In the genomic region with DNA sequence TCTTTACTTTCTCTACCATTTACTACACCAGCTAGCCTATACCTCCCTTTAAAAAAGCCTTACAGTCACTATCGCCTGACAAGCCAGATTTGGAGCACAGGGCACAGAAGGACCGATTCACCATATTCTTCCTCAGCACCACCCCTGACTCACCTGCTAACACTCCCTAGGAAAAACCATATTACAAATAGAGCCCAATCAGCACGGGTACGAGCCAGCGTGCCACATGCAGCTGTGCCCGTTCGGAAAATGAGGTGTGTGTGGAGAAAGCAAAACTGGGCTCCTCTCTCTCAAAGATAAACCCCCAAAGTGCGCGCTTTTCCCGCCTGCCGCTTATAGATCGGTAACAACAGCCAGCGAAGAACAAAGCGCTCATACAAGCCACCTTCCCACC, we compare ENCODE assay signal across 1 cellular context.
TF ChIP-seq lines count a peak whose summit lies in the region.

No MANE protein-coding gene starts in this region.

TF ChIP-seq in HCT116, 20 proteins besides CTCF, POLR2A, EP300 and RAD21 (continued from another document):
- TF ChIP-seq, protein P1, sequence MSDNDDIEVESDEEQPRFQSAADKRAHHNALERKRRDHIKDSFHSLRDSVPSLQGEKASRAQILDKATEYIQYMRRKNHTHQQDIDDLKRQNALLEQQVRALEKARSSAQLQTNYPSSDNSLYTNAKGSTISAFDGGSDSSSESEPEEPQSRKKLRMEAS (IDR thresholded peaks at IDR 0.05) = no peak
- TF ChIP-seq EGR1 (IDR thresholded peaks at IDR 0.05; ENCODE audit: low read depth) (no peak), FOSL1 (IDR thresholded peaks at IDR 0.05; ENCODE audit: low read depth) (no peak), SP1 (IDR thresholded peaks at IDR 0.05; ENCODE audit: low read depth) (no peak), EZH2phosphoT487 (IDR thresholded peaks at IDR 0.05; ENCODE audit: borderline replicate concordance) (no peak), CBX3 (IDR thresholded peaks at IDR 0.05; ENCODE audit: low read depth) (no peak), CEBPB (IDR thresholded peaks at IDR 0.05; ENCODE audit: low read depth) (no peak)
- TF ChIP-seq, protein P2, sequence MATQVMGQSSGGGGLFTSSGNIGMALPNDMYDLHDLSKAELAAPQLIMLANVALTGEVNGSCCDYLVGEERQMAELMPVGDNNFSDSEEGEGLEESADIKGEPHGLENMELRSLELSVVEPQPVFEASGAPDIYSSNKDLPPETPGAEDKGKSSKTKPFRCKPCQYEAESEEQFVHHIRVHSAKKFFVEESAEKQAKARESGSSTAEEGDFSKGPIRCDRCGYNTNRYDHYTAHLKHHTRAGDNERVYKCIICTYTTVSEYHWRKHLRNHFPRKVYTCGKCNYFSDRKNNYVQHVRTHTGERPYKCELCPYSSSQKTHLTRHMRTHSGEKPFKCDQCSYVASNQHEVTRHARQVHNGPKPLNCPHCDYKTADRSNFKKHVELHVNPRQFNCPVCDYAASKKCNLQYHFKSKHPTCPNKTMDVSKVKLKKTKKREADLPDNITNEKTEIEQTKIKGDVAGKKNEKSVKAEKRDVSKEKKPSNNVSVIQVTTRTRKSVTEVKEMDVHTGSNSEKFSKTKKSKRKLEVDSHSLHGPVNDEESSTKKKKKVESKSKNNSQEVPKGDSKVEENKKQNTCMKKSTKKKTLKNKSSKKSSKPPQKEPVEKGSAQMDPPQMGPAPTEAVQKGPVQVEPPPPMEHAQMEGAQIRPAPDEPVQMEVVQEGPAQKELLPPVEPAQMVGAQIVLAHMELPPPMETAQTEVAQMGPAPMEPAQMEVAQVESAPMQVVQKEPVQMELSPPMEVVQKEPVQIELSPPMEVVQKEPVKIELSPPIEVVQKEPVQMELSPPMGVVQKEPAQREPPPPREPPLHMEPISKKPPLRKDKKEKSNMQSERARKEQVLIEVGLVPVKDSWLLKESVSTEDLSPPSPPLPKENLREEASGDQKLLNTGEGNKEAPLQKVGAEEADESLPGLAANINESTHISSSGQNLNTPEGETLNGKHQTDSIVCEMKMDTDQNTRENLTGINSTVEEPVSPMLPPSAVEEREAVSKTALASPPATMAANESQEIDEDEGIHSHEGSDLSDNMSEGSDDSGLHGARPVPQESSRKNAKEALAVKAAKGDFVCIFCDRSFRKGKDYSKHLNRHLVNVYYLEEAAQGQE (IDR thresholded peaks at IDR 0.05; ENCODE audit: low read depth) = no peak
- TF ChIP-seq, protein P3, sequence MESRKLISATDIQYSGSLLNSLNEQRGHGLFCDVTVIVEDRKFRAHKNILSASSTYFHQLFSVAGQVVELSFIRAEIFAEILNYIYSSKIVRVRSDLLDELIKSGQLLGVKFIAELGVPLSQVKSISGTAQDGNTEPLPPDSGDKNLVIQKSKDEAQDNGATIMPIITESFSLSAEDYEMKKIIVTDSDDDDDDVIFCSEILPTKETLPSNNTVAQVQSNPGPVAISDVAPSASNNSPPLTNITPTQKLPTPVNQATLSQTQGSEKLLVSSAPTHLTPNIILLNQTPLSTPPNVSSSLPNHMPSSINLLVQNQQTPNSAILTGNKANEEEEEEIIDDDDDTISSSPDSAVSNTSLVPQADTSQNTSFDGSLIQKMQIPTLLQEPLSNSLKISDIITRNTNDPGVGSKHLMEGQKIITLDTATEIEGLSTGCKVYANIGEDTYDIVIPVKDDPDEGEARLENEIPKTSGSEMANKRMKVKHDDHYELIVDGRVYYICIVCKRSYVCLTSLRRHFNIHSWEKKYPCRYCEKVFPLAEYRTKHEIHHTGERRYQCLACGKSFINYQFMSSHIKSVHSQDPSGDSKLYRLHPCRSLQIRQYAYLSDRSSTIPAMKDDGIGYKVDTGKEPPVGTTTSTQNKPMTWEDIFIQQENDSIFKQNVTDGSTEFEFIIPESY (IDR thresholded peaks at IDR 0.05; ENCODE audit: extremely low read depth, insufficient replicate concordance, low read length) = no peak
